In genomic region chr14:64464695-64465094, GRCh38 we compare ENCODE assay signal across 8 cellular contexts. TPM values are rescaled to one million over a fixed set of nuclear protein-coding genes. Genes with fewer than 3 reads are reported as not detected.
DNase-seq lines count a peak whose midpoint lies in the region; ATAC-seq and TF ChIP-seq lines count a peak whose summit lies in the region.

No MANE protein-coding gene starts in this region.

- ATAC-seq in heart right ventricle (no peak), left cardiac atrium (no peak), HG02588 (IDR thresholded peaks at IDR 0.05; ENCODE audit: unreplicated experiment) (no peak)

- H3K4me1 ChIP-seq in heart right ventricle (peaks cover 0 to 26% (median 7%) of the 10 kb centered on the region in 9 donors), duodenal mucosa (ENCODE audit: control insufficient read depth in 1 of 2, insufficient read depth in 2 of 2, low read length in 2 of 2) (peaks cover 12% of the 10 kb centered on the region in 2 donors), neuron (ENCODE audit: insufficient read depth, low read length) (peaks cover 16% of the 10 kb centered on the region)

- peaks cover 0 to 19% (median 0%) of the 10 kb centered on the region in 7 donors for H3K27me3 ChIP-seq in heart right ventricle
- no peaks in the 10 kb centered on the region for H3K27me3 ChIP-seq in duodenal mucosa (ENCODE audit: control insufficient read depth in 1 of 2, insufficient read depth in 2 of 2, low read length in 2 of 2)
- H3K27me3 ChIP-seq in neuron (ENCODE audit: insufficient read depth, low read length), result no peaks in the 10 kb centered on the region

- TF ChIP-seq CTCF in heart right ventricle (IDR thresholded peaks at IDR 0.05), result no peak

- no peaks in the 10 kb centered on the region for H3K9me3 ChIP-seq in heart right ventricle
- H3K9me3 ChIP-seq in duodenal mucosa (ENCODE audit: control insufficient read depth in 1 of 2, low read length in 2 of 2), result no peaks in the 10 kb centered on the region
- no peaks in the 10 kb centered on the region for H3K9me3 ChIP-seq in neuron (ENCODE audit: low read length)

- no peak overlapping the region for H3K27ac ChIP-seq in heart right ventricle
- no peak overlapping the region for H3K27ac ChIP-seq in duodenal mucosa (ENCODE audit: low read depth, low read length)

- H3K36me3 ChIP-seq in heart right ventricle, result peaks cover 0 to 13% (median 0%) of the 10 kb centered on the region in 9 donors
- peaks cover 3 to 5% of the 10 kb centered on the region in 2 donors for H3K36me3 ChIP-seq in duodenal mucosa (ENCODE audit: control insufficient read depth in 1 of 2, insufficient read depth in 2 of 2, low read length in 2 of 2)
- no peaks in the 10 kb centered on the region for H3K36me3 ChIP-seq in neuron (ENCODE audit: insufficient read depth, low read length)

- peak overlapping the region; percentile 35 to 69 for H3K9ac ChIP-seq in duodenal mucosa (ENCODE audit: low read depth in 1 of 2, low read length in 2 of 2)

- 20 to 24% methylated on average over 7 of the region's 7 CpGs for WGBS in heart right ventricle, 2 donors

- peak overlapping the region; percentile 98 for H2AFZ ChIP-seq in neuron (ENCODE audit: low read depth, low read length)

- DNase-seq in heart right ventricle, result no peak
- DNase-seq in left cardiac atrium, result no peak
- peak; percentile 73 for DNase-seq in NCI-H69 (lab: John Stamatoyannopoulos, UW)
- no peak for DNase-seq in GDM1 (lab: John Stamatoyannopoulos, UW)
- DNase-seq in activated CD8-positive, alpha-beta memory T cell treated with anti-CD3 and anti-CD28 coated beads for 24 hours, result no peak

- intact Hi-C loops in heart right ventricle (cut with DNase I), result no loop called here
- intact Hi-C loops in left cardiac atrium (cut with DNase I), result loop anchor here in 1 of 2 donors (10.0 kb wide), 1 partner anchor 120 kb away; no protein-coding TSS in a partner anchor

- H3K4me3 ChIP-seq in heart right ventricle, result peak overlapping the region in 9 of 10 donors; percentile 63 to 82 (median 78)
- H3K4me3 ChIP-seq in duodenal mucosa (ENCODE audit: low read depth in 1 of 2, low read length in 2 of 2), result peak overlapping the region; percentile 67 to 78
- peak overlapping the region; percentile 56 for H3K4me3 ChIP-seq in neuron (ENCODE audit: low read length)

RNA-seq across cellular contexts. Expression of gene AKAP5, which starts 0.6 kb away (rescaled TPM):
- under 1 TPM; 0.12 to 0.51 (median 0.20) TPM for total RNA-seq in heart right ventricle
- under 1 TPM; 0.07 to 0.09 TPM for polyA plus RNA-seq in heart right ventricle
- under 1 TPM; 0.26 to 0.27 TPM for total RNA-seq in left cardiac atrium

RNA-seq across cellular contexts. Expression of gene ZBTB25, which starts 38.9 kb away (rescaled TPM):
- 10 to 100 TPM; 17.4 to 24.7 (median 21.2) TPM for total RNA-seq in heart right ventricle
- 10 to 100 TPM in 1 of 2 donors, 1 to 10 TPM in 1; 3.0 to 13.5 TPM for polyA plus RNA-seq in heart right ventricle
- 10 to 100 TPM; 10.6 to 11.9 TPM for total RNA-seq in left cardiac atrium

RNA-seq across cellular contexts. Expression of gene ZBTB1, which starts 39.9 kb away (rescaled TPM):
- total RNA-seq in heart right ventricle (10 to 100 TPM; 17.4 to 26.4 (median 20.6) TPM), left cardiac atrium (10 to 100 TPM; 23.2 to 23.7 TPM)
- 10 to 100 TPM in 1 of 2 donors, 1 to 10 TPM in 1; 5.6 to 26.0 TPM for polyA plus RNA-seq in heart right ventricle
